In the genomic region with DNA sequence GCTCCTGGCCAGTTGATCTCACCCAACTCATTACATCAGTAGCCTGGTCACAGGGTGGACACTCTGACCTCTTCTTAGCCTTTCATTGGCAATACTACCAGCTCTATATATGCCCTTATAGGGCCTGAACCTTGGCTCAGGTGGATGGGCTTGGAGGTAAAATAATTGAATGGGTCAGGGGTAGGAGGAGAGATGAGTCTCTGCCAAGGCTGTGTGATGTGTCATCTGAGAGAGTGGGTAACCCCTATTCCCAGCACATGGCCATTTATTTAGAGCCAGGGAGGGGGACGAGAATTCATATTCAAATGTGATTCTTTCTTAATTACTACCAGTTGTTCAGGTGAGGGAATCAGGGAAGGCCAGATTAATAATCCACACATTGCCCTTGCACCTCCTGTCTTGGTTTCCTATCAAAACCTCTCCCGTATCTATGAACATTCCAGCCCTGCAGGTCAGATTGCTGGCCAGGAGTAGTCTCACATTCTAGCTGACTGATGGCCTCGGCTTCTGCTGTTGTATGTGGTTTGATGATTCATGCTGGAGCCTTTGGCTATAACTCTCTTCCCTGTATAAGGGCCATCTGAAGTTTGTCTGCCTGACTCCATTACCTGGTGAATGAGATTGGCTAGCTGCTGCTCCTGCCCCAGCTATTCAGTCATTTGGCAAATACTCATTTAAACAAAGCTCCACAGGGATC, we compare ENCODE assay signal across 13 cellular contexts. TPM values are rescaled to one million over a fixed set of nuclear protein-coding genes. Genes with fewer than 3 reads are reported as not detected.
A peak's percentile ranks its signal among the peaks of the same experiment; 100 is the strongest.
DNase-seq lines count a peak whose midpoint lies in the region; ATAC-seq and TF ChIP-seq lines count a peak whose summit lies in the region.
"Had no signal": no experiment of that assay in that cellular context is flagged by ENCODE, and none has a peak within 500 bp of the region (broad histone marks: within the 10 kb centered on the region; RNA-seq: fewer than 3 reads in every experiment).

No MANE protein-coding gene starts in this region.

- CTCF ChIA-PET in AG04449 (lab: Yijun Ruan, JAX), result interaction anchor here (0.9 to 2.3 kb wide), 5 partner anchors 9 to 52 kb away, joined by 3 to 5 read pairs (median 3); no protein-coding TSS in a partner anchor

- no peak overlapping the region for H3K4me3 Mint-ChIP-seq in activated T-helper 17 cell treated with anti-CD3 and anti-CD28 coated beads, Interleukin-2, amount 50 U/mL, for 72 hours
- H3K4me3 Mint-ChIP-seq: activated T-cell treated with anti-CD3 and anti-CD28 coated beads, Interleukin-2, amount 50 U/mL, for 4 hours had no signal

- no peaks in the 10 kb centered on the region for H3K9me3 Mint-ChIP-seq in activated T-helper 17 cell treated with anti-CD3 and anti-CD28 coated beads, Interleukin-2, amount 50 U/mL, for 72 hours
- H3K9me3 Mint-ChIP-seq: activated T-cell treated with anti-CD3 and anti-CD28 coated beads, Interleukin-2, amount 50 U/mL, for 4 hours had no signal

- H3K4me1 ChIP-seq in hepatocyte (ENCODE audit: insufficient read depth) (no peaks in the 10 kb centered on the region), BE2C (no peaks in the 10 kb centered on the region)

- no peaks in the 10 kb centered on the region for H4K20me1 ChIP-seq in hepatocyte (ENCODE audit: insufficient read depth, poor library complexity, severe bottlenecking)

- no peaks in the 10 kb centered on the region for H3K79me2 ChIP-seq in hepatocyte

- ATAC-seq in activated T-helper 17 cell treated with anti-CD3 and anti-CD28 coated beads, Interleukin-2, amount 50 U/mL, for 72 hours (replicated peaks), result peak; percentile 35
- ATAC-seq: activated T-cell treated with anti-CD3 and anti-CD28 coated beads, Interleukin-2, amount 50 U/mL, for 4 hours had no signal

- POLR2A ChIA-PET in AG04449 (lab: Yijun Ruan, JAX), result no interaction called here

- no peaks in the 10 kb centered on the region for H3K9me3 ChIP-seq in hepatocyte (ENCODE audit: low read depth)
- no peaks in the 10 kb centered on the region for H3K9me3 ChIP-seq in BE2C

- no peaks in the 10 kb centered on the region for H3K9me2 ChIP-seq in hepatocyte (replicated peaks; ENCODE audit: insufficient read depth)

- no peaks in the 10 kb centered on the region for H3K27me3 Mint-ChIP-seq in activated T-helper 17 cell treated with anti-CD3 and anti-CD28 coated beads, Interleukin-2, amount 50 U/mL, for 72 hours

- peak; percentile 31 for DNase-seq in AG04449 (ENCODE audit: low read depth, low spot score)
- peak; percentile 59 for DNase-seq in HS-27A (ENCODE audit: low read depth)
- peak; percentile 54 for DNase-seq in hepatocyte (ENCODE audit: low spot score)
- DNase-seq in NCI-H524 treated with DMSO at 0.1 percent for 48 hours (lab: John Stamatoyannopoulos, UW), result no peak
- DNase-seq in stimulated activated naive CD4-positive, alpha-beta T cell treated with Interleukin-2 at 50 U/mL for 16 hours (lab: John Stamatoyannopoulos, UW), result no peak
- DNase-seq in nucleus accumbens (lab: John Stamatoyannopoulos, UW), result no peak
- no peak for DNase-seq in BE2C
- DNase-seq: activated T-cell treated with anti-CD3 and anti-CD28 coated beads, Interleukin-2, amount 50 U/mL, for 4 hours; COR-L47; dermis blood vessel endothelial cell; NCI-H345; T-helper 2 cell had no signal

- WGBS in hepatocyte (ENCODE audit: low lambda C conversion rate, missing lambda C conversion rate), result 68% methylated on average over 3 of the region's 3 CpGs

- H3K27me3 ChIP-seq in hepatocyte (no peaks in the 10 kb centered on the region), BE2C (no peaks in the 10 kb centered on the region)

- no peaks in the 10 kb centered on the region for H3K4me1 Mint-ChIP-seq in activated T-helper 17 cell treated with anti-CD3 and anti-CD28 coated beads, Interleukin-2, amount 50 U/mL, for 72 hours

- peaks cover 30% of the 10 kb centered on the region for H3K36me3 Mint-ChIP-seq in activated T-helper 17 cell treated with anti-CD3 and anti-CD28 coated beads, Interleukin-2, amount 50 U/mL, for 72 hours (ENCODE audit: low read depth)

- no peak overlapping the region for H2AFZ ChIP-seq in hepatocyte

- H3K4me3 ChIP-seq in AG04449 (ENCODE audit: low read depth, low read length) (no peak overlapping the region), hepatocyte (no peak overlapping the region), BE2C (ENCODE audit: low read depth, low read length) (no peak overlapping the region)

- TF ChIP-seq CTCF in AG04449 (IDR thresholded peaks at IDR 0.05; ENCODE audit: insufficient read depth, low read length, missing control alignments), result no peak
- TF ChIP-seq CTCF in hepatocyte (IDR thresholded peaks at IDR 0.05; ENCODE audit: poor library complexity), result no peak
- TF ChIP-seq CTCF in BE2C (IDR thresholded peaks at IDR 0.05; ENCODE audit: low read depth, low read length), result no peak

- peak overlapping the region; percentile 20 for H3K27ac Mint-ChIP-seq in activated T-helper 17 cell treated with anti-CD3 and anti-CD28 coated beads, Interleukin-2, amount 50 U/mL, for 72 hours

- H3K4me2 ChIP-seq in hepatocyte, result no peak overlapping the region

- H3K36me3 ChIP-seq in hepatocyte (replicated peaks; ENCODE audit: insufficient read depth, low read depth) (no peaks in the 10 kb centered on the region), BE2C (peaks cover 4% of the 10 kb centered on the region; the same call in 1 of the 2 replicates)

- no peak overlapping the region for H3K27ac ChIP-seq in hepatocyte

RNA-seq across cellular contexts. Expression of gene C20orf173, which starts 13.4 kb away (rescaled TPM):
- not detected for total RNA-seq in activated T-helper 17 cell treated with anti-CD3 and anti-CD28 coated beads, Interleukin-2, amount 50 U/mL, for 72 hours
- not detected in 2 replicates for total RNA-seq in hepatocyte
- polyA plus RNA-seq in hepatocyte, result not detected in 2 replicates
- polyA plus RNA-seq in BE2C (2012; ENCODE audit: insufficient read depth, insufficient read length, low read depth), result not detected
- total RNA-seq: activated T-cell treated with anti-CD3 and anti-CD28 coated beads, Interleukin-2, amount 50 U/mL, for 4 hours; dermis blood vessel endothelial cell had no signal

RNA-seq across cellular contexts. Expression of gene ERGIC3, which starts 25.8 kb away (rescaled TPM):
- 100 to 1,000 TPM; 133 to 142 TPM for total RNA-seq in activated T-helper 17 cell treated with anti-CD3 and anti-CD28 coated beads, Interleukin-2, amount 50 U/mL, for 72 hours
- 369 and 375 TPM in 2 replicates for total RNA-seq in hepatocyte
- 298 and 309 TPM in 2 replicates for polyA plus RNA-seq in hepatocyte
- polyA plus RNA-seq in BE2C (2012; ENCODE audit: insufficient read depth, insufficient read length, low read depth), result 290 TPM

Comparison
In these comparisons a context has a peak if more than half of its experiments do, and no peak if none do; other contexts are left out.
1. DNase-seq: peak in AG04449 (single experiment), HS-27A (single experiment) and hepatocyte (single experiment); none in NCI-H524 treated with DMSO at 0.1 percent for 48 hours (single experiment), stimulated activated naive CD4-positive, alpha-beta T cell treated with Interleukin-2 at 50 U/mL for 16 hours (single experiment), nucleus accumbens (0 of 56) and BE2C (single experiment).